Comparison of ENCODE assay signal across 34 cellular contexts in the genomic region with DNA sequence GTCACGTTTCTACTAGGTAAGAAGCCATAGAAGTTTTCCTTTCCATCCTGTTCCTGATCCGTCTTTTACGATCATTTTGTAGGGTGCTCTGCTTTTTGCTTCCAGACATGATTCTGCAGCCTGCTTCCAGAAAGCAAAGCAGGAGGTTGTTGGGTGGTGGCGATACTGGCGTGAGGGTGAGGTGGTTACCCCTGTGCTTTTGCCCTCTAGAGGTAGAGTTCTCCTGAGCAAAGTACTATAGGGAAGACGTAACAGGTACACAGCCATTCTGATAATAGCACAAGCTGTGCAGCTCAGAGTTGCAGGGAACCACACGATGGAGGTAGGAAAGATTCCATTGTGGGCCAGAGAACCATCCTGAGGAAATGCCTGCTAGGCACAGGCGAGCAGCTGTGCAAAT.
"Had no signal": no experiment of that assay in that cellular context is flagged by ENCODE, and none has a peak within 500 bp of the region (broad histone marks: within the 10 kb centered on the region; RNA-seq: fewer than 3 reads in every experiment).

No MANE protein-coding gene starts in this region.

- H3K27me3 ChIP-seq: adrenal gland, body of pancreas, cardiac muscle cell, colonic mucosa, pancreas, sigmoid colon, vagina had no signal

- H3K9me3 Mint-ChIP-seq: activated naive CD4-positive, alpha-beta T cell treated with anti-CD3 and anti-CD28 coated beads for 36 hours; activated T-helper 1 cell treated with anti-CD3 and anti-CD28 coated beads, Interleukin-12 subunit alpha, Interleukin-12 subunit beta, Interleukin-2, Interleukin-4 antibody, amounts not matched to agents 30 ng/mL and 10 ng/mL and 1 ng/mL, durations not matched to agents 14 hours and 24 hours and 36 hours; stimulated activated memory B cell treated with anti-CD40 and anti-IgM and Interleukin-4, amounts not matched to agents 10 μg/mL and 1 μg/mL and 100 μg/mL, for 72 hours; stimulated activated naive CD8-positive, alpha-beta T cell treated with anti-CD3 and anti-CD28 coated beads, Interleukin-15, amount 100 ng/mL, for 72 hours; type B pancreatic cell had no signal

- H3K4me3 ChIP-seq: adrenal gland, body of pancreas, cardiac muscle cell, colonic mucosa, pancreas, prostate gland, sigmoid colon, vagina had no signal

- DNase-seq: activated CD4-positive, alpha-beta T cell treated with anti-CD3 and anti-CD28 coated beads for 4 hours; activated CD4-positive, alpha-beta T cell treated with anti-CD3 and anti-CD28 coated beads, Interleukin-2, amount 50 U/mL, for 4 hours; activated CD8-positive, alpha-beta memory T cell treated with anti-CD3 and anti-CD28 coated beads, Interleukin-2, amount 50 U/mL, for 4 hours; activated effector memory CD4-positive, alpha-beta T cell treated with anti-CD3 and anti-CD28 coated beads, Interleukin-2, amount 50 U/mL, for 16 hours; activated naive CD4-positive, alpha-beta T cell treated with anti-CD3 and anti-CD28 coated beads for 36 hours; activated naive CD8-positive, alpha-beta T cell treated with anti-CD3 and anti-CD28 coated beads for 36 hours; activated T-cell treated with anti-CD3 and anti-CD28 coated beads, Interleukin-2, amount 50 U/mL, for 1 hour; adrenal gland; aorta; body of pancreas; cerebellar nuclear complex; colonic mucosa; effector CD8-positive, alpha-beta T cell; glutamatergic neuron; immature natural killer cell; kidney; midbrain; naive thymus-derived CD4-positive, alpha-beta T cell; nucleus accumbens; pancreas; retina; sigmoid colon; small intestine; stimulated activated CD4-positive, alpha-beta T cell treated with anti-CD3 and anti-CD28 coated beads, Interleukin-4, amount 100 ng/mL, for 24 hours; stimulated activated naive CD8-positive, alpha-beta T cell treated with anti-CD3 and anti-CD28 coated beads, Interleukin-15, amount 100 ng/mL, for 72 hours; substantia nigra had no signal

- H3K4me3 Mint-ChIP-seq: activated naive CD4-positive, alpha-beta T cell treated with anti-CD3 and anti-CD28 coated beads for 36 hours; activated naive CD8-positive, alpha-beta T cell treated with anti-CD3 and anti-CD28 coated beads for 36 hours; activated T-helper 1 cell treated with anti-CD3 and anti-CD28 coated beads, Interleukin-12 subunit alpha, Interleukin-12 subunit beta, Interleukin-2, Interleukin-4 antibody, amounts not matched to agents 30 ng/mL and 10 ng/mL and 1 ng/mL, durations not matched to agents 14 hours and 24 hours and 36 hours; immature natural killer cell; naive thymus-derived CD4-positive, alpha-beta T cell; neural crest cell; stimulated activated memory B cell treated with anti-CD40 and anti-IgM and Interleukin-4, amounts not matched to agents 10 μg/mL and 1 μg/mL and 100 μg/mL, for 72 hours; stimulated activated naive CD8-positive, alpha-beta T cell treated with anti-CD3 and anti-CD28 coated beads, Interleukin-15, amount 100 ng/mL, for 72 hours; type B pancreatic cell had no signal

- H3K9me3 ChIP-seq: adrenal gland, body of pancreas, colonic mucosa, pancreas, prostate gland, sigmoid colon, vagina had no signal

- H3K27ac Mint-ChIP-seq: activated naive CD4-positive, alpha-beta T cell treated with anti-CD3 and anti-CD28 coated beads for 36 hours; activated naive CD8-positive, alpha-beta T cell treated with anti-CD3 and anti-CD28 coated beads for 36 hours; activated T-helper 1 cell treated with anti-CD3 and anti-CD28 coated beads, Interleukin-12 subunit alpha, Interleukin-12 subunit beta, Interleukin-2, Interleukin-4 antibody, amounts not matched to agents 30 ng/mL and 10 ng/mL and 1 ng/mL, durations not matched to agents 14 hours and 24 hours and 36 hours; immature natural killer cell; naive thymus-derived CD4-positive, alpha-beta T cell; stimulated activated memory B cell treated with anti-CD40 and anti-IgM and Interleukin-4, amounts not matched to agents 10 μg/mL and 1 μg/mL and 100 μg/mL, for 72 hours; type B pancreatic cell had no signal

- H3K36me3 ChIP-seq: adrenal gland, cardiac muscle cell, colonic mucosa, pancreas, prostate gland, sigmoid colon, vagina had no signal

- H3K27me3 Mint-ChIP-seq: stimulated activated memory B cell treated with anti-CD40 and anti-IgM and Interleukin-4, amounts not matched to agents 10 μg/mL and 1 μg/mL and 100 μg/mL, for 72 hours; type B pancreatic cell had no signal

- H3K27ac ChIP-seq: adrenal gland, body of pancreas, cardiac muscle cell, colonic mucosa, pancreas, prostate gland, sigmoid colon, vagina had no signal

- ATAC-seq: body of pancreas; naive thymus-derived CD4-positive, alpha-beta T cell; pancreas; stimulated activated memory B cell treated with anti-CD40 and anti-IgM and Interleukin-4, amounts not matched to agents 10 μg/mL and 1 μg/mL and 100 μg/mL, for 72 hours; stimulated activated naive CD8-positive, alpha-beta T cell treated with anti-CD3 and anti-CD28 coated beads, Interleukin-15, amount 100 ng/mL, for 72 hours had no signal

- FAIRE-seq: frontal cortex, kidney, pancreas, small intestine had no signal

- H3K36me3 Mint-ChIP-seq: activated naive CD8-positive, alpha-beta T cell treated with anti-CD3 and anti-CD28 coated beads for 36 hours; immature natural killer cell; naive thymus-derived CD4-positive, alpha-beta T cell; stimulated activated memory B cell treated with anti-CD40 and anti-IgM and Interleukin-4, amounts not matched to agents 10 μg/mL and 1 μg/mL and 100 μg/mL, for 72 hours; type B pancreatic cell had no signal

- H3K4me1 ChIP-seq: adrenal gland, body of pancreas, colonic mucosa, pancreas, prostate gland, sigmoid colon, vagina had no signal
